In the genomic region with DNA sequence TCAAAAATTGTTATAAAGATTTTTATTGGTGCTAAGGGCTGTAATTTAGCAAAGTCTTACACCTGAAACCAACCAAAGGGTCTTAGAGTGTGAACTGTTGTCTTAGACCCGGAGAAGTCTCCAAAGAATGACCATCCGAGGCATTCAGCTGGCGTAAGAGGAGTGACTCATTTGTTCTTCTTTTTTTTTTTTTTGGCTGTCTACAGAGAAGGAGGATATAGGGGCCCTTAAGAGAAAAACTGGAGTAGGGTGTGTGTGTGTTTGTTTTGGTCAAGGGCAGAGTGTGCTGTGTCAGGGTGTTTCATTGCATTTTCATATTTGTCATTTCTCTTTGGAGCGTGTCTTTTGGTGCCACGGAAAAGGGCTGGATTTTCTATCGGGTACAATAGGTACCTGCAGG, we compare ENCODE assay signal across 16 cellular contexts.
A peak's percentile ranks its signal among the peaks of the same experiment; 100 is the strongest.
DNase-seq lines count a peak whose midpoint lies in the region; ATAC-seq and TF ChIP-seq lines count a peak whose summit lies in the region.
"Had no signal": no experiment of that assay in that cellular context is flagged by ENCODE, and none has a peak within 500 bp of the region (broad histone marks: within the 10 kb centered on the region; RNA-seq: fewer than 3 reads in every experiment).

No MANE protein-coding gene starts in this region.

- H3K4me3 Mint-ChIP-seq in chondrocyte (ENCODE audit: unreplicated experiment) (no peak overlapping the region), type B pancreatic cell (peak overlapping the region; percentile 34)
- H3K4me3 Mint-ChIP-seq: activated CD4-positive, alpha-beta T cell treated with anti-CD3 and anti-CD28 coated beads for 36 hours; CD4-positive, CD25-positive, alpha-beta regulatory T cell; dendritic cell treated with granulocyte-macrophage colony-stimulating factor and Interleukin-4, amounts not matched to agents 40 ng/mL and 50 ng/mL, for 4 days; stimulated activated naive B cell treated with anti-CD40 and anti-IgM and Interleukin-4, amounts not matched to agents 10 μg/mL and 1 μg/mL and 100 μg/mL, for 72 hours had no signal

- peaks cover 3% of the 10 kb centered on the region for H3K9me3 Mint-ChIP-seq in chondrocyte (ENCODE audit: low read depth)
- H3K9me3 Mint-ChIP-seq in type B pancreatic cell = no peaks in the 10 kb centered on the region
- H3K9me3 Mint-ChIP-seq: dendritic cell treated with granulocyte-macrophage colony-stimulating factor and Interleukin-4, amounts not matched to agents 40 ng/mL and 50 ng/mL, for 4 days had no signal

- no peak overlapping the region for H3K56ac ChIP-seq in mesendoderm (ENCODE audit: low read length)

- H3K27me3 Mint-ChIP-seq in chondrocyte (ENCODE audit: low read depth) = no peaks in the 10 kb centered on the region
- peaks cover 4% of the 10 kb centered on the region for H3K27me3 Mint-ChIP-seq in type B pancreatic cell
- H3K27me3 Mint-ChIP-seq: activated CD4-positive, alpha-beta T cell treated with anti-CD3 and anti-CD28 coated beads for 36 hours; CD4-positive, CD25-positive, alpha-beta regulatory T cell; dendritic cell treated with granulocyte-macrophage colony-stimulating factor and Interleukin-4, amounts not matched to agents 40 ng/mL and 50 ng/mL, for 4 days; stimulated activated naive B cell treated with anti-CD40 and anti-IgM and Interleukin-4, amounts not matched to agents 10 μg/mL and 1 μg/mL and 100 μg/mL, for 72 hours had no signal

- H4K8ac ChIP-seq in mesendoderm (ENCODE audit: low read depth, low read length) = no peak overlapping the region

- no peak overlapping the region for H3K4me3 ChIP-seq in mesendoderm (ENCODE audit: low read length)
- H3K4me3 ChIP-seq: MG63 had no signal

- peak; percentile 13 for DNase-seq in DMS79 treated with DMSO at 0.1 percent for 48 hours (lab: John Stamatoyannopoulos, UW)
- no peak for DNase-seq in DMS79 (lab: John Stamatoyannopoulos, UW)
- no peak for DNase-seq in chondrocyte (ENCODE audit: low spot score)
- DNase-seq in mesendoderm = peak; percentile 18
- no peak for DNase-seq in type B pancreatic cell (ENCODE audit: extremely low spot score, unreplicated experiment)
- no peak for DNase-seq in NCI-H526 treated with DMSO at 0.1 percent for 48 hours (lab: John Stamatoyannopoulos, UW)
- DNase-seq: activated CD4-positive, alpha-beta T cell treated with anti-CD3 and anti-CD28 coated beads for 36 hours; activated T-cell treated with anti-CD3 and anti-CD28 coated beads, Interleukin-2, amount 50 U/mL, for 1 hour; CD4-positive, CD25-positive, alpha-beta regulatory T cell; GF-D8; MG63; stimulated activated naive B cell treated with anti-CD40 and anti-IgM and Interleukin-4, amounts not matched to agents 10 μg/mL and 1 μg/mL and 100 μg/mL, for 72 hours had no signal

- H2BK120ac ChIP-seq in mesendoderm (ENCODE audit: low read depth, low read length) = no peak overlapping the region

- no peak overlapping the region for H3K4me2 ChIP-seq in mesendoderm (ENCODE audit: low read length)

- peaks cover 4% of the 10 kb centered on the region for H3K4me1 ChIP-seq in mesendoderm (ENCODE audit: control insufficient read depth, low read depth, low read length)

- H3K36me3 ChIP-seq in mesendoderm (ENCODE audit: control insufficient read depth, insufficient read depth, low read length) = no peaks in the 10 kb centered on the region
- H3K36me3 ChIP-seq: MG63 had no signal

- no peak overlapping the region for H2AK5ac ChIP-seq in mesendoderm (ENCODE audit: low read length)

- H4K5ac ChIP-seq in mesendoderm (ENCODE audit: low read length) = no peak overlapping the region

- no peaks in the 10 kb centered on the region for H3K27me3 ChIP-seq in mesendoderm (ENCODE audit: insufficient read depth, low read length, poor library complexity)
- H3K27me3 ChIP-seq: MG63 had no signal

- peak overlapping the region; percentile 71 for H3K27ac Mint-ChIP-seq in chondrocyte (ENCODE audit: unreplicated experiment)
- H3K27ac Mint-ChIP-seq in type B pancreatic cell = peak overlapping the region; percentile 53
- H3K27ac Mint-ChIP-seq: activated CD4-positive, alpha-beta T cell treated with anti-CD3 and anti-CD28 coated beads for 36 hours; dendritic cell treated with granulocyte-macrophage colony-stimulating factor and Interleukin-4, amounts not matched to agents 40 ng/mL and 50 ng/mL, for 4 days; stimulated activated naive B cell treated with anti-CD40 and anti-IgM and Interleukin-4, amounts not matched to agents 10 μg/mL and 1 μg/mL and 100 μg/mL, for 72 hours had no signal

- no peak overlapping the region for H3K9ac ChIP-seq in mesendoderm (ENCODE audit: low read length)

- H3K79me1 ChIP-seq in mesendoderm (ENCODE audit: low read length) = no peaks in the 10 kb centered on the region

- H3K79me2 ChIP-seq in mesendoderm (ENCODE audit: control insufficient read depth, insufficient read depth, low read length) = no peaks in the 10 kb centered on the region

- no peak overlapping the region for H3K27ac ChIP-seq in mesendoderm (ENCODE audit: low read depth, low read length)
- H3K27ac ChIP-seq: 22Rv1 had no signal

- TF ChIP-seq CTCF in chondrocyte (IDR thresholded peaks at IDR 0.05) (no peak), type B pancreatic cell (conservative IDR thresholded peaks at IDR 0.05) (no peak)

- H3K4me1 Mint-ChIP-seq in chondrocyte (ENCODE audit: low read depth) (peaks cover 29% of the 10 kb centered on the region), type B pancreatic cell (ENCODE audit: unreplicated experiment) (peaks cover 52% of the 10 kb centered on the region)

- ATAC-seq in HG03460 (IDR thresholded peaks at IDR 0.05; ENCODE audit: unreplicated experiment) = no peak
- no peak for ATAC-seq in GM19467 (IDR thresholded peaks at IDR 0.05; ENCODE audit: unreplicated experiment)
- ATAC-seq: activated CD4-positive, alpha-beta T cell treated with anti-CD3 and anti-CD28 coated beads for 36 hours; stimulated activated naive B cell treated with anti-CD40 and anti-IgM and Interleukin-4, amounts not matched to agents 10 μg/mL and 1 μg/mL and 100 μg/mL, for 72 hours had no signal

- no peak overlapping the region for H3K23ac ChIP-seq in mesendoderm (ENCODE audit: low read length)

- no peak overlapping the region for H2BK15ac ChIP-seq in mesendoderm (replicated peaks; ENCODE audit: low read depth)

- H3K36me3 Mint-ChIP-seq in chondrocyte (ENCODE audit: low read depth) = no peaks in the 10 kb centered on the region
- H3K36me3 Mint-ChIP-seq in type B pancreatic cell = no peaks in the 10 kb centered on the region
- H3K36me3 Mint-ChIP-seq: CD4-positive, CD25-positive, alpha-beta regulatory T cell; stimulated activated naive B cell treated with anti-CD40 and anti-IgM and Interleukin-4, amounts not matched to agents 10 μg/mL and 1 μg/mL and 100 μg/mL, for 72 hours had no signal

- no peak overlapping the region for H2BK5ac ChIP-seq in mesendoderm (ENCODE audit: low read length)

- WGBS in mesendoderm (ENCODE audit: extremely low coverage, insufficient coverage, low lambda C conversion rate) = no CpG with 5 or more reads among the region's 6 CpGs

- H3K18ac ChIP-seq in mesendoderm (ENCODE audit: low read length) = no peak overlapping the region

- no peak overlapping the region for H3K4ac ChIP-seq in mesendoderm (ENCODE audit: low read depth, low read length)

Comparison
In these comparisons a context has a peak if more than half of its experiments do, and no peak if none do; other contexts are left out.
1. DNase-seq: peak in DMS79 treated with DMSO at 0.1 percent for 48 hours (single experiment) and mesendoderm (single experiment); none in DMS79 (single experiment), chondrocyte (single experiment), type B pancreatic cell (single experiment) and NCI-H526 treated with DMSO at 0.1 percent for 48 hours (single experiment).